15 cellular contexts compared by ENCODE assay signal in genomic region chr6:47106216-47106615, GRCh38.
A peak's percentile ranks its signal among the peaks of the same experiment; 100 is the strongest.
DNase-seq lines count a peak whose midpoint lies in the region; ATAC-seq and TF ChIP-seq lines count a peak whose summit lies in the region.
"Had no signal": no experiment of that assay in that cellular context is flagged by ENCODE, and none has a peak within 500 bp of the region (broad histone marks: within the 10 kb centered on the region; RNA-seq: fewer than 3 reads in every experiment).

No MANE protein-coding gene starts in this region.

- TF ChIP-seq CTCF in H9 (conservative IDR thresholded peaks at IDR 0.05) (no peak), Panc1 (IDR thresholded peaks at IDR 0.05) (no peak)

- H3K4ac ChIP-seq in H9 (ENCODE audit: low read depth, low read length): no peak overlapping the region; the same call in 1 of the 2 replicates

- H3K36me3 ChIP-seq in Panc1 (ENCODE audit: control insufficient read depth, insufficient read depth, low read length) (no peaks in the 10 kb centered on the region), rectal smooth muscle tissue (ENCODE audit: control insufficient read depth, insufficient read depth, low read length) (no peaks in the 10 kb centered on the region)

- POLR2A ChIA-PET in Panc1 (lab: Charles Lee): interaction anchor here (0.6 kb wide), 1 partner anchor 13 kb away, joined by 3 read pairs; no protein-coding TSS in a partner anchor

- no peaks in the 10 kb centered on the region; the same call in 1 of the 2 replicates for H3K27me3 Mint-ChIP-seq in H9 (ENCODE audit: low read depth)
- H3K27me3 Mint-ChIP-seq: CD4-positive, CD25-positive, alpha-beta regulatory T cell had no signal

- no peak overlapping the region for H2BK12ac ChIP-seq in H9 (ENCODE audit: insufficient read length, low read depth, low read length)

- H2BK5ac ChIP-seq in H9 (ENCODE audit: insufficient read length, low read length): no peak overlapping the region

- no peak for DNase-seq in H9
- no peak for DNase-seq in Panc1 (ENCODE audit: low read depth, low spot score)
- no peak for DNase-seq in epithelial cell of prostate (ENCODE audit: low read depth, low spot score)
- DNase-seq in GOT3 (lab: John Stamatoyannopoulos, UW): no peak
- DNase-seq in NCI-H345 treated with DMSO at 0.1 percent for 48 hours (lab: John Stamatoyannopoulos, UW; ENCODE audit: unreplicated experiment): no peak
- no peak for DNase-seq in NAMALWA (ENCODE audit: low spot score)
- DNase-seq: ACHN; CD4-positive, CD25-positive, alpha-beta regulatory T cell; DMS79; GDM1; NCI-H146; NCI-H2081 treated with DMSO at 0.1 percent for 48 hours; NCI-H524 treated with DMSO at 0.1 percent for 48 hours had no signal

- no peak overlapping the region for H2AFZ ChIP-seq in H9 (ENCODE audit: low read length)

- H3K9me3 ChIP-seq in H9 (ENCODE audit: control insufficient read depth, low read depth, low read length) (no peaks in the 10 kb centered on the region), Panc1 (ENCODE audit: control insufficient read depth, insufficient read depth, low read depth, low read length) (no peaks in the 10 kb centered on the region)

- no peak overlapping the region for H2BK15ac ChIP-seq in H9 (ENCODE audit: low read depth, low read length)

- H3K4me3 Mint-ChIP-seq in H9: no peak overlapping the region
- H3K4me3 Mint-ChIP-seq: CD4-positive, CD25-positive, alpha-beta regulatory T cell had no signal

- H3K4me3 ChIP-seq in Panc1 (ENCODE audit: low read depth in 2 of 2, low read length in 2 of 2) (no peak overlapping the region), rectal smooth muscle tissue (ENCODE audit: low read length) (no peak overlapping the region)
- H3K4me3 ChIP-seq: SK-N-MC had no signal

- in situ Hi-C loops in Panc1 (cut with HindIII; ENCODE audit: low pct_unique_long_range_greater_than_20kb, low sequenced_read_pairs): no loop called here

- no peaks in the 10 kb centered on the region for H3K36me3 Mint-ChIP-seq in H9 (ENCODE audit: insufficient read depth in 1 of 3, low read depth in 3 of 3)
- H3K36me3 Mint-ChIP-seq: CD4-positive, CD25-positive, alpha-beta regulatory T cell had no signal

- CTCF ChIA-PET in Panc1 (lab: Charles Lee): interaction anchor here (0.6 to 0.8 kb wide), 2 partner anchors 10 to 233 kb away, joined by 3 to 4 read pairs; no protein-coding TSS in a partner anchor

- H3K27me3 ChIP-seq in H9 (ENCODE audit: insufficient read depth, low read length) (no peaks in the 10 kb centered on the region), Panc1 (ENCODE audit: control insufficient read depth, insufficient read depth, low read length) (no peaks in the 10 kb centered on the region), rectal smooth muscle tissue (ENCODE audit: control insufficient read depth, insufficient read depth, low read length) (no peaks in the 10 kb centered on the region)

- no peak overlapping the region for H3K4me2 ChIP-seq in H9 (ENCODE audit: insufficient read depth, insufficient read length, low read length)

- H3K79me2 ChIP-seq in H9 (ENCODE audit: insufficient read depth, low read length): no peaks in the 10 kb centered on the region

- H2BK120ac ChIP-seq in H9 (ENCODE audit: low read depth, low read length, poor library complexity, severe bottlenecking): no peak overlapping the region

- H3K9me3 Mint-ChIP-seq in H9: no peaks in the 10 kb centered on the region

- intact Hi-C loops in Panc1 (cut with micrococcal nuclease; ENCODE audit: unreplicated experiment): no loop called here

- H3T11ph ChIP-seq in H9 (ENCODE audit: low read length): peak overlapping the region; percentile 56

- H3K79me1 ChIP-seq in H9 (ENCODE audit: insufficient read depth, low read depth, low read length, poor library complexity, severe bottlenecking): no peaks in the 10 kb centered on the region

- peaks cover 15% of the 10 kb centered on the region; the same call in 1 of the 2 replicates for H3K4me1 ChIP-seq in H9 (ENCODE audit: insufficient read depth, low read length)
- no peaks in the 10 kb centered on the region for H3K4me1 ChIP-seq in Panc1 (ENCODE audit: control insufficient read depth, insufficient read depth, low read length)
- peaks cover 4% of the 10 kb centered on the region for H3K4me1 ChIP-seq in rectal smooth muscle tissue (ENCODE audit: control insufficient read depth, insufficient read depth, low read length)

- no peaks in the 10 kb centered on the region for H4K20me1 ChIP-seq in H9 (ENCODE audit: control insufficient read depth, insufficient read depth, insufficient read length)

- H2BK20ac ChIP-seq in H9 (ENCODE audit: low read depth, low read length, poor library complexity, severe bottlenecking): no peak overlapping the region

- H4K5ac ChIP-seq in H9 (ENCODE audit: insufficient read length, low read depth, low read length): peak overlapping the region; percentile 44

- no CpG with 5 or more reads among the region's 3 CpGs for WGBS in H9 (ENCODE audit: extremely low coverage, insufficient read length, low lambda C conversion rate)

- H3K23me2 ChIP-seq in H9 (ENCODE audit: insufficient read length, low read depth, low read length, poor library complexity, severe bottlenecking): no peaks in the 10 kb centered on the region

- H4K8ac ChIP-seq in H9 (replicated peaks; ENCODE audit: insufficient read length, low read depth, low read length): no peak overlapping the region

- H2AK5ac ChIP-seq in H9 (ENCODE audit: insufficient read length, low read length): no peak overlapping the region

- peaks cover 21 to 27% of the 10 kb centered on the region in 2 experiments for H3K4me1 Mint-ChIP-seq in H9
- H3K4me1 Mint-ChIP-seq: CD4-positive, CD25-positive, alpha-beta regulatory T cell had no signal

- H3K18ac ChIP-seq in H9 (ENCODE audit: insufficient read length, low read depth, low read length): peak overlapping the region; percentile 56

- H3K27ac ChIP-seq in H9 (ENCODE audit: insufficient read length, low read depth, low read length): peak overlapping the region; percentile 65
- peak overlapping the region; percentile 46; the same call in 1 of the 2 replicates for H3K27ac ChIP-seq in Panc1 (ENCODE audit: low read length)
- H3K27ac ChIP-seq in epithelial cell of prostate: peak overlapping the region; percentile 29
- peak overlapping the region; percentile 56 for H3K27ac ChIP-seq in rectal smooth muscle tissue (ENCODE audit: low read depth, low read length)
- H3K27ac ChIP-seq: SK-N-MC had no signal

- ATAC-seq in Panc1: no peak

- no peak overlapping the region for H3K56ac ChIP-seq in H9 (ENCODE audit: insufficient read length, low read depth, low read length)

- no peak overlapping the region for H3K23ac ChIP-seq in H9 (ENCODE audit: insufficient read length, low read depth, low read length)

- H4K91ac ChIP-seq in H9 (ENCODE audit: insufficient read length, low read depth, low read length): no peak overlapping the region

- no TSS peak for BruUV-seq in Panc1 (replicated peaks; lab: Mats Ljungman, UMichigan)

- H3K9ac ChIP-seq in H9 (ENCODE audit: extremely low read depth, insufficient read length, low read length): no peak overlapping the region
- H3K9ac ChIP-seq in rectal smooth muscle tissue (ENCODE audit: low read length): no peak overlapping the region

- H3K27ac Mint-ChIP-seq in H9: peak overlapping the region in 1 of 3 experiments; percentile 57; a peak in 2 of 7 replicates
- H3K27ac Mint-ChIP-seq: CD4-positive, CD25-positive, alpha-beta regulatory T cell had no signal

- H3K14ac ChIP-seq in H9 (ENCODE audit: insufficient read depth, low read length): no peak overlapping the region
